Comparison of ENCODE assay signal across 1 cellular context in the genomic region with DNA sequence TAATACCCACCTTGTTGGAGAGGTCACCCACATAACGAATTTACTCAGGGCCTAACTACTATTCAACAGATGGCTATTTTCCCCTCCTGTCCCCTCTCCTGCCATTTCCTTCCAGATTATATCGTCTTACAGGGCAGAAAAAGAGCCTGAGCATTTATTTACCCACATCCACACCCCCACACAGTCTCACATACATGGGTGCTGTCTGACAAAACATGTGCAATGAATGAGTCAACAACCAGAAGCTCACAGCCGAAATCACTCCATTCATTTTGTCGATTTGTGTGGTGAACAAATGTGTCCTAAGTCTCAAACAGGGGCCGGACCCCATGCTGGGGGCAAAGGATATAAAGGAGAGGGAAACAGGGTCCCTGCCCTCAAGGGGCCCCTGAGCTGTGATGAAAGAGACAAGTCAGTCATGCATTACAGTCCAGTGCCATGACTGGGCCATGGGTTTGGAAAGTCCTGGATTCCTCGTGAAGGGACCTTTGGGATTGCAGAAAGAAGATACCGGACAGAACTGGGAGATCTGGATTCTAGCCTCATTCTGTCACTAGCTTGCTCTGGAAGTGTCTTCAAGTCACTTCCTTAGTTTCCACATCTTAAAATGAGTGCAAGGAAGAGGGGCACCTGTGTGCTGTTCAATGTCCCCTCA.
TF ChIP-seq lines count a peak whose summit lies in the region.

No MANE protein-coding gene starts in this region.

TF ChIP-seq in IMR-90, 13 proteins besides CTCF, POLR2A, EP300 and RAD21:
- no peak for TF ChIP-seq RFX5 (IDR thresholded peaks at IDR 0.05; ENCODE audit: low read depth, low read length)
- TF ChIP-seq FOS (IDR thresholded peaks at IDR 0.05; ENCODE audit: low read depth, low read length): no peak
- TF ChIP-seq, protein P1, sequence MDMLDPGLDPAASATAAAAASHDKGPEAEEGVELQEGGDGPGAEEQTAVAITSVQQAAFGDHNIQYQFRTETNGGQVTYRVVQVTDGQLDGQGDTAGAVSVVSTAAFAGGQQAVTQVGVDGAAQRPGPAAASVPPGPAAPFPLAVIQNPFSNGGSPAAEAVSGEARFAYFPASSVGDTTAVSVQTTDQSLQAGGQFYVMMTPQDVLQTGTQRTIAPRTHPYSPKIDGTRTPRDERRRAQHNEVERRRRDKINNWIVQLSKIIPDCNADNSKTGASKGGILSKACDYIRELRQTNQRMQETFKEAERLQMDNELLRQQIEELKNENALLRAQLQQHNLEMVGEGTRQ (IDR thresholded peaks at IDR 0.05; ENCODE audit: low read depth, low read length): no peak
- TF ChIP-seq MAFK (IDR thresholded peaks at IDR 0.05; ENCODE audit: low read depth, low read length): no peak
- no peak for TF ChIP-seq MAZ (IDR thresholded peaks at IDR 0.05; ENCODE audit: borderline replicate concordance, low read depth, low read length)
- TF ChIP-seq, protein P2, sequence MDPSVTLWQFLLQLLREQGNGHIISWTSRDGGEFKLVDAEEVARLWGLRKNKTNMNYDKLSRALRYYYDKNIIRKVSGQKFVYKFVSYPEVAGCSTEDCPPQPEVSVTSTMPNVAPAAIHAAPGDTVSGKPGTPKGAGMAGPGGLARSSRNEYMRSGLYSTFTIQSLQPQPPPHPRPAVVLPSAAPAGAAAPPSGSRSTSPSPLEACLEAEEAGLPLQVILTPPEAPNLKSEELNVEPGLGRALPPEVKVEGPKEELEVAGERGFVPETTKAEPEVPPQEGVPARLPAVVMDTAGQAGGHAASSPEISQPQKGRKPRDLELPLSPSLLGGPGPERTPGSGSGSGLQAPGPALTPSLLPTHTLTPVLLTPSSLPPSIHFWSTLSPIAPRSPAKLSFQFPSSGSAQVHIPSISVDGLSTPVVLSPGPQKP (IDR thresholded peaks at IDR 0.05; ENCODE audit: borderline replicate concordance, low read depth, low read length): no peak
- no peak for TF ChIP-seq SMC3 (IDR thresholded peaks at IDR 0.05; ENCODE audit: low read depth, low read length)
- TF ChIP-seq CEBPB (IDR thresholded peaks at IDR 0.05; ENCODE audit: low read depth, low read length): no peak
- no peak for TF ChIP-seq CHD1 (IDR thresholded peaks at IDR 0.05; ENCODE audit: low read depth, low read length)
- TF ChIP-seq RCOR1 (IDR thresholded peaks at IDR 0.05; ENCODE audit: insufficient replicate concordance, low read length): no peak
- no peak for TF ChIP-seq MXI1 (IDR thresholded peaks at IDR 0.05; ENCODE audit: borderline replicate concordance, low read depth, low read length)
- no peak for TF ChIP-seq NFE2L2 (IDR thresholded peaks at IDR 0.05; ENCODE audit: low read depth, low read length)
- TF ChIP-seq BHLHE40 (IDR thresholded peaks at IDR 0.05; ENCODE audit: low read depth, low read length): no peak
TF ChIP-seq in IMR-90: peak in this region for 0.
